Comparison of ENCODE assay signal across 15 cellular contexts in genomic region chr10:13883843-13884444, GRCh38.
"Had no signal": no experiment of that assay in that cellular context is flagged by ENCODE, and none has a peak within 500 bp of the region (broad histone marks: within the 10 kb centered on the region; RNA-seq: fewer than 3 reads in every experiment).

No MANE protein-coding gene starts in this region.

- H3K9me3 Mint-ChIP-seq: activated CD4-positive, alpha-beta memory T cell treated with anti-CD3 and anti-CD28 coated beads for 36 hours; activated naive CD8-positive, alpha-beta T cell treated with anti-CD3 and anti-CD28 coated beads for 36 hours; activated T-cell treated with anti-CD3 and anti-CD28 coated beads, Interleukin-2, amount 50 U/mL, for 4 hours; nephron progenitor cell; stimulated activated naive CD8-positive, alpha-beta T cell treated with anti-CD3 and anti-CD28 coated beads, Interleukin-15, amount 100 ng/mL, for 72 hours had no signal

- H3K27ac Mint-ChIP-seq: activated CD4-positive, alpha-beta memory T cell treated with anti-CD3 and anti-CD28 coated beads for 36 hours; activated naive CD8-positive, alpha-beta T cell treated with anti-CD3 and anti-CD28 coated beads for 36 hours; nephron progenitor cell; stimulated activated naive CD8-positive, alpha-beta T cell treated with anti-CD3 and anti-CD28 coated beads, Interleukin-15, amount 100 ng/mL, for 72 hours had no signal

- DNase-seq: activated CD4-positive, alpha-beta memory T cell treated with anti-CD3 and anti-CD28 coated beads for 36 hours; activated CD4-positive, alpha-beta T cell treated with anti-CD3 and anti-CD28 coated beads for 1 hour; activated effector memory CD4-positive, alpha-beta T cell treated with anti-CD3 and anti-CD28 coated beads, Interleukin-2, amount 50 U/mL, for 16 hours; activated naive CD8-positive, alpha-beta T cell treated with anti-CD3 and anti-CD28 coated beads for 36 hours; activated T-cell treated with anti-CD3 and anti-CD28 coated beads, Interleukin-2, amount 50 U/mL, for 4 hours; cortex of kidney; effector CD8-positive, alpha-beta T cell; left lung; mesendoderm; nephron progenitor cell; ovary; stimulated activated CD4-positive, alpha-beta T cell treated with anti-CD3 and anti-CD28 coated beads, Interleukin-4, amount 100 ng/mL, for 4 hours; stimulated activated naive CD8-positive, alpha-beta T cell treated with anti-CD3 and anti-CD28 coated beads, Interleukin-15, amount 100 ng/mL, for 72 hours; T-helper 9 cell had no signal

- H3K36me3 ChIP-seq: cardiac muscle cell, left lung, ovary had no signal

- H3K4me3 Mint-ChIP-seq: activated CD4-positive, alpha-beta memory T cell treated with anti-CD3 and anti-CD28 coated beads for 36 hours; activated naive CD8-positive, alpha-beta T cell treated with anti-CD3 and anti-CD28 coated beads for 36 hours; activated T-cell treated with anti-CD3 and anti-CD28 coated beads, Interleukin-2, amount 50 U/mL, for 4 hours; nephron progenitor cell; stimulated activated naive CD8-positive, alpha-beta T cell treated with anti-CD3 and anti-CD28 coated beads, Interleukin-15, amount 100 ng/mL, for 72 hours had no signal

- ATAC-seq: activated T-cell treated with anti-CD3 and anti-CD28 coated beads, Interleukin-2, amount 50 U/mL, for 4 hours; left lung; stimulated activated naive CD8-positive, alpha-beta T cell treated with anti-CD3 and anti-CD28 coated beads, Interleukin-15, amount 100 ng/mL, for 72 hours had no signal

- H3K27ac ChIP-seq: cardiac muscle cell, ovary had no signal

- H3K36me3 Mint-ChIP-seq: activated CD4-positive, alpha-beta memory T cell treated with anti-CD3 and anti-CD28 coated beads for 36 hours; activated naive CD8-positive, alpha-beta T cell treated with anti-CD3 and anti-CD28 coated beads for 36 hours had no signal

- H3K27me3 ChIP-seq: ovary had no signal

- H3K4me3 ChIP-seq: cardiac muscle cell, left lung, ovary had no signal

- H3K9me3 ChIP-seq: left lung, ovary had no signal
